In the genomic region with DNA sequence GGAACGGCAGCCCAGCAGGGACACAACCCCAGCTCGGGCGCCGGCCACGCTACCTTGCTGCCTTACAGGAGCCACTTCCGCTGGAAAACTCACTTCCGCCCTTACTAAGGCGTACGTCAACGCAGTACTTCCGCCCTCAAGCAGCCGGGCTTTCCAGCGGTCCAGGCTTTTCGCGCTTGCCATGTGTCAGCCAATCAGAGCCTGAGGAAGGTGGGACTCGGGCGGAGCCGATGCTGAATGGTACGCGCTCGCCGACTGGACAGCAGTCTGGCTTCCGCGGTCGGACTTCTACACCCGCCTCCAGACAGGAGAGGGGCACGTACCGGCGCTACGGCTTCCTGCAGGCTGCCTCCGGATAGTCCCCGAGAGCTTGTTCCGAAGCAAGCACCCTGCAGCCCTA, we compare ENCODE assay signal across 8 cellular contexts. TPM values are rescaled to one million over a fixed set of nuclear protein-coding genes. Genes with fewer than 3 reads are reported as not detected.
A peak's percentile ranks its signal among the peaks of the same experiment; 100 is the strongest.
DNase-seq lines count a peak whose midpoint lies in the region; ATAC-seq, FAIRE-seq and TF ChIP-seq lines count a peak whose summit lies in the region.
"Not testable (repeated sequence)": the region's sequence is repeated elsewhere in the genome, so short reads cannot be mapped to it uniquely, and the experiment has no call there.

A gene (minus strand): TSS at position 83 of the 400 bp plus-strand sequence. CDS start 98 bp downstream, outside the sequence.
A gene (plus strand): TSS at position 265 of the 400 bp plus-strand sequence.

- not testable (repeated sequence) for H3K23ac ChIP-seq in H9 (ENCODE audit: insufficient read length, low read depth, low read length)

- H4K91ac ChIP-seq in H9 (ENCODE audit: insufficient read length, low read depth, low read length) = not testable (repeated sequence)

- not testable (repeated sequence) for H4K8ac ChIP-seq in H9 (replicated peaks; ENCODE audit: insufficient read length, low read depth, low read length)

- not testable (repeated sequence) for H2BK20ac ChIP-seq in H9 (ENCODE audit: low read depth, low read length, poor library complexity, severe bottlenecking)

- not testable (repeated sequence) for H4K20me1 ChIP-seq in H9 (ENCODE audit: control insufficient read depth, insufficient read depth, insufficient read length); smooth muscle cell (ENCODE audit: low read depth)

- H3K4me1 ChIP-seq in CD4-positive, CD25-positive, alpha-beta regulatory T cell (ENCODE audit: control insufficient read depth, insufficient read depth, low read length, poor library complexity, severe bottlenecking); H9 (ENCODE audit: insufficient read depth, low read length); SJSA1 (replicated peaks); smooth muscle cell (ENCODE audit: low read depth): not testable (repeated sequence)

- not testable (repeated sequence) for H3K23me2 ChIP-seq in H9 (ENCODE audit: insufficient read length, low read depth, low read length, poor library complexity, severe bottlenecking)

- H3K56ac ChIP-seq in H9 (ENCODE audit: insufficient read length, low read depth, low read length) = not testable (repeated sequence)

- H3K27ac Mint-ChIP-seq in CD4-positive, CD25-positive, alpha-beta regulatory T cell; H9; brain; immature natural killer cell: not testable (repeated sequence)

- not testable (repeated sequence) for H3K27me3 ChIP-seq in CD4-positive, CD25-positive, alpha-beta regulatory T cell (ENCODE audit: control insufficient read depth, insufficient read depth, low read length); H9 (ENCODE audit: insufficient read depth, low read length); SJSA1 (replicated peaks); smooth muscle cell (ENCODE audit: low read depth)

- not testable (repeated sequence) for H3K27me3 Mint-ChIP-seq in CD4-positive, CD25-positive, alpha-beta regulatory T cell; H9 (ENCODE audit: low read depth); brain; immature natural killer cell (ENCODE audit: low read depth in 3 of 3)

- H3K4me1 Mint-ChIP-seq in CD4-positive, CD25-positive, alpha-beta regulatory T cell; H9; brain; immature natural killer cell: not testable (repeated sequence)

- H2AK5ac ChIP-seq in H9 (ENCODE audit: insufficient read length, low read length) = not testable (repeated sequence)

- WGBS in H9 (ENCODE audit: extremely low coverage, insufficient read length, low lambda C conversion rate) = no CpG with 5 or more reads among the region's 33 CpGs
- no CpG with 5 or more reads among the region's 33 CpGs for WGBS in smooth muscle cell (ENCODE audit: low lambda C conversion rate)

- not testable (repeated sequence) for H3T11ph ChIP-seq in H9 (ENCODE audit: low read length)

- not testable (repeated sequence) for H4K5ac ChIP-seq in H9 (ENCODE audit: insufficient read length, low read depth, low read length)

- H3K79me1 ChIP-seq in H9 (ENCODE audit: insufficient read depth, low read depth, low read length, poor library complexity, severe bottlenecking) = not testable (repeated sequence)

- TF ChIP-seq CTCF in H9 (conservative IDR thresholded peaks at IDR 0.05); brain (conservative IDR thresholded peaks at IDR 0.05); smooth muscle cell (IDR thresholded peaks at IDR 0.05; ENCODE audit: borderline replicate concordance, insufficient read depth, poor library complexity, severe bottlenecking): not testable (repeated sequence)

- not testable (repeated sequence) for H3K36me3 ChIP-seq in CD4-positive, CD25-positive, alpha-beta regulatory T cell (ENCODE audit: control insufficient read depth, insufficient read depth, low read length); SJSA1; smooth muscle cell (ENCODE audit: low read depth)

- H3K9me3 Mint-ChIP-seq in CD4-positive, CD25-positive, alpha-beta regulatory T cell; H9; brain; immature natural killer cell: not testable (repeated sequence)

- not testable (repeated sequence) for H3K4me3 Mint-ChIP-seq in CD4-positive, CD25-positive, alpha-beta regulatory T cell; H9; brain; immature natural killer cell

- not testable (repeated sequence) for H3K79me2 ChIP-seq in H9 (ENCODE audit: insufficient read depth, low read length); smooth muscle cell (ENCODE audit: low read depth)

- not testable (repeated sequence) for H3K9me3 ChIP-seq in CD4-positive, CD25-positive, alpha-beta regulatory T cell (ENCODE audit: control insufficient read depth in 2 of 2, low read length in 2 of 2); H9 (ENCODE audit: control insufficient read depth, low read depth, low read length); SJSA1 (replicated peaks); smooth muscle cell (replicated peaks; ENCODE audit: low read depth)

- not testable (repeated sequence) for H2BK12ac ChIP-seq in H9 (ENCODE audit: insufficient read length, low read depth, low read length)

- H2BK5ac ChIP-seq in H9 (ENCODE audit: insufficient read length, low read length) = not testable (repeated sequence)

- H3K4me3 ChIP-seq in CD4-positive, CD25-positive, alpha-beta regulatory T cell (ENCODE audit: low read depth, low read length); SJSA1; smooth muscle cell: not testable (repeated sequence)

- H3K14ac ChIP-seq in H9 (ENCODE audit: insufficient read depth, low read length) = not testable (repeated sequence)

- H3K4me2 ChIP-seq in H9 (ENCODE audit: insufficient read depth, insufficient read length, low read length); smooth muscle cell: not testable (repeated sequence)

- not testable (repeated sequence) for H2AFZ ChIP-seq in H9 (ENCODE audit: low read length); smooth muscle cell (ENCODE audit: low read depth)

- H3K4ac ChIP-seq in H9 (ENCODE audit: low read depth, low read length) = not testable (repeated sequence)

- H3F3A ChIP-seq in smooth muscle cell (ENCODE audit: low read depth) = not testable (repeated sequence)

- H2BK15ac ChIP-seq in H9 (ENCODE audit: low read depth, low read length) = not testable (repeated sequence)

- DNase-seq in CD4-positive, CD25-positive, alpha-beta regulatory T cell; GM19239 (ENCODE audit: insufficient read length, low spot score); H9; SJSA1 (ENCODE audit: low read depth in 1 of 2, low spot score in 2 of 2); immature natural killer cell; smooth muscle cell (lab: John Stamatoyannopoulos, UW; ENCODE audit: unreplicated experiment): not testable (repeated sequence)

- not testable (repeated sequence) for H2BK120ac ChIP-seq in H9 (ENCODE audit: low read depth, low read length, poor library complexity, severe bottlenecking)

- H3K36me3 Mint-ChIP-seq in CD4-positive, CD25-positive, alpha-beta regulatory T cell; H9 (ENCODE audit: insufficient read depth in 1 of 3, low read depth in 3 of 3); brain; immature natural killer cell: not testable (repeated sequence)

- peak; percentile 100 for FAIRE-seq in GM19239 (lab: Jason Lieb, UNC)

- peak; percentile 89 to 90 for ATAC-seq in CD4-positive, CD25-positive, alpha-beta regulatory T cell (ENCODE audit: low read depth in 2 of 2)
- ATAC-seq in HG03196 (IDR thresholded peaks at IDR 0.05; ENCODE audit: unreplicated experiment) = peak; percentile 79

- not testable (repeated sequence) for H3K9ac ChIP-seq in H9 (ENCODE audit: extremely low read depth, insufficient read length, low read length); smooth muscle cell (ENCODE audit: low read depth)

- not testable (repeated sequence) for H3K18ac ChIP-seq in H9 (ENCODE audit: insufficient read length, low read depth, low read length)

- not testable (repeated sequence) for H3K27ac ChIP-seq in CD4-positive, CD25-positive, alpha-beta regulatory T cell (ENCODE audit: insufficient read depth, low read length, poor library complexity, severe bottlenecking); H9 (ENCODE audit: insufficient read length, low read depth, low read length); SJSA1; smooth muscle cell (ENCODE audit: low read depth)

RNA-seq across cellular contexts. Expression of the first gene that starts in this region (rescaled TPM):
- total RNA-seq in CD4-positive, CD25-positive, alpha-beta regulatory T cell = 7.4 TPM
- polyA plus RNA-seq in CD4-positive, CD25-positive, alpha-beta regulatory T cell = 10 to 100 TPM; 19.0 to 41.9 (median 24.9) TPM
- total RNA-seq in H9 (2021) (9.9 and 12.7 TPM in 2 replicates), smooth muscle cell (9.7 and 18.6 TPM in 2 replicates)
- total RNA-seq in SJSA1 (2014; rRNA removed; shearing (Covaris generic)) = 18.9 and 31.9 TPM in 2 replicates
- polyA plus RNA-seq in brain (ENCODE audit: insufficient read depth, low read depth, low replicate concordance) (16.9 TPM), immature natural killer cell (10 to 100 TPM; 24.1 to 42.5 (median 32.0) TPM), smooth muscle cell (7.8 and 10.8 TPM in 2 replicates)

RNA-seq across cellular contexts. Expression of the second gene that starts in this region (rescaled TPM):
- total RNA-seq in CD4-positive, CD25-positive, alpha-beta regulatory T cell = 20.0 TPM
- polyA plus RNA-seq in CD4-positive, CD25-positive, alpha-beta regulatory T cell = 10 to 100 TPM in 3 of 4 donors, 1 to 10 TPM in 1; 8.7 to 20.6 (median 13.3) TPM
- total RNA-seq in H9 (2021) (78.1 and 82.1 TPM in 2 replicates), smooth muscle cell (17.3 and 35.1 TPM in 2 replicates)
- 20.5 and 31.8 TPM in 2 replicates for total RNA-seq in SJSA1 (2014; rRNA removed; shearing (Covaris generic))
- polyA plus RNA-seq in brain (ENCODE audit: insufficient read depth, low read depth, low replicate concordance) (57.2 TPM), immature natural killer cell (10 to 100 TPM in 1 of 3 donors, 1 to 10 TPM in 2; 5.8 to 22.7 (median 9.1) TPM), smooth muscle cell (6.5 and 10.7 TPM in 2 replicates)
